8 cellular contexts compared by ENCODE assay signal in the genomic region with DNA sequence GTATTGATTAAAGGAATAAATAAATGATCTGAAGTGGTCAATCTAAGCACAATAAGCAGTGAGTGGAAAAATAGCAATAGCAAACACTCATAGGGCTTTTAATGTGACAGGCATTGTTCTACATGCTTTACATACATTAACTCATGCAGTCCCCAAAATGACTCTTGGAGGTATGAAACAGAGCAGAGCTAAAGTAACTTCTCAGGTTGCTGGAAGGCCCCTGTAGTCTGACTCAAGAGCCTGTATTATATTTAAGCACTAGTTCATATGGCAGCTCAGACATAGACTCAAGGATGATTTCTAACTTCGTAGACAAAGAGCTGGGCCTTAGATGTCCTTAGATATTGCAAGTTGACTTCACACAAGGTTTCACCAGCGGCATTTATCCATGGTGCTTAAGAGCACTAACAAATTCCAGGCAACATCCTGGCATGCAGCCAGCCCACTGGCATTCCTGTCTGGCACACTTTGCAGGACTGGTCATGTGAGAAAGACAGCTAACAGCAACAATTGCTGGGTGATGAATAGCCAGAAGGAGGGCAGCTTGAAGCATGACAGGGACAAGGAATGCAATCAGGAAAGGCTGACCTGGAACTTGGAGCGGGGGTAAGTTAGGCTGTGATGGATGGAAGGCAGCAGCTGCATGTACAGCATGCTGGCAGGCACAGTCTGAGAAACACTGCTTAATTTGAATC. TPM values are rescaled to one million over a fixed set of nuclear protein-coding genes. Genes with fewer than 3 reads are reported as not detected.
DNase-seq lines count a peak whose midpoint lies in the region; ATAC-seq and TF ChIP-seq lines count a peak whose summit lies in the region.

No MANE protein-coding gene starts in this region.

- peaks cover 15% of the 10 kb centered on the region for H3K4me1 Mint-ChIP-seq in HFFc6 (ENCODE audit: low read depth)

- H3K27ac ChIP-seq in RWPE2 (ENCODE audit: poor library complexity, severe bottlenecking) (peak overlapping the region; percentile 23), sigmoid colon (peak overlapping the region in 1 of 4 donors; percentile 51)

- H3K36me3 Mint-ChIP-seq in HFFc6 (ENCODE audit: low read depth): 0 out of 2 replicates have a peak, but pooled peaks cover 4% of the 10 kb centered on the region

- intact Hi-C loops in head of caudate nucleus (cut with DNase I) (no loop called here), sigmoid colon (cut with DNase I) (no loop called here)

- H3K4me1 ChIP-seq in RWPE2 (ENCODE audit: insufficient read depth, poor library complexity, severe bottlenecking) (peaks cover 12% of the 10 kb centered on the region), sigmoid colon (peaks cover 0 to 15% (median 12%) of the 10 kb centered on the region in 4 donors)

- no peak overlapping the region; the same call in 1 of the 2 replicates for H3K27ac Mint-ChIP-seq in HFFc6

- TF ChIP-seq EP300 in sigmoid colon (IDR thresholded peaks at IDR 0.05): peak in 1 of 4 donors; percentile 19

- H3K27me3 Mint-ChIP-seq in HFFc6 (ENCODE audit: insufficient read depth): no peaks in the 10 kb centered on the region

- ATAC-seq in RWPE2 (ENCODE audit: low read depth): peak; percentile 94
- no peak for ATAC-seq in HG03139 (IDR thresholded peaks at IDR 0.05; ENCODE audit: unreplicated experiment)
- no peak for ATAC-seq in GM21367 (IDR thresholded peaks at IDR 0.05; ENCODE audit: unreplicated experiment)

- no peak for TF ChIP-seq CTCF in HFFc6 (IDR thresholded peaks at IDR 0.05)
- TF ChIP-seq CTCF in RWPE2 (IDR thresholded peaks at IDR 0.05; ENCODE audit: poor library complexity, severe bottlenecking): no peak
- no peak for TF ChIP-seq CTCF in sigmoid colon (IDR thresholded peaks at IDR 0.05)

- H3K9me3 Mint-ChIP-seq in HFFc6: peaks cover 5% of the 10 kb centered on the region; the same call in 1 of the 2 replicates

- WGBS in sigmoid colon, 2 donors: 38 to 75% methylated on average over 3 of the region's 3 CpGs

- TF ChIP-seq POLR2A in sigmoid colon (IDR thresholded peaks at IDR 0.05): no peak

- H3K36me3 ChIP-seq in RWPE2 (ENCODE audit: low read depth): no peaks in the 10 kb centered on the region; the same call in 1 of the 2 replicates
- H3K36me3 ChIP-seq in sigmoid colon: no peaks in the 10 kb centered on the region

- DNase-seq in HFFc6 (peak; percentile 89), RWPE2 (ENCODE audit: low spot score) (peak; percentile 97), head of caudate nucleus (peak in 37 of 42 donors; percentile 6 to 67 (median 31)), sigmoid colon (peak; percentile 85), NCI-H1436 (lab: John Stamatoyannopoulos, UW) (no peak), SW 1271 (lab: John Stamatoyannopoulos, UW) (no peak)

- no peak overlapping the region; the same call in 1 of the 2 replicates for H3K4me3 Mint-ChIP-seq in HFFc6

- H3K27me3 ChIP-seq in RWPE2 (ENCODE audit: insufficient read depth, poor library complexity, severe bottlenecking): no peaks in the 10 kb centered on the region
- H3K27me3 ChIP-seq in sigmoid colon: no peaks in the 10 kb centered on the region

- no peak overlapping the region for H3K4me3 ChIP-seq in RWPE2 (ENCODE audit: severe bottlenecking)
- H3K4me3 ChIP-seq in sigmoid colon: no peak overlapping the region

- H3K9me3 ChIP-seq in RWPE2 (ENCODE audit: severe bottlenecking) (no peaks in the 10 kb centered on the region), sigmoid colon (no peaks in the 10 kb centered on the region)

RNA-seq across cellular contexts. Expression of a gene that starts 22.9 kb away (rescaled TPM):
- total RNA-seq in HFFc6 (2021; fragmentation: NEBNext Ultra II Directional; extraction: Animal tissue kit (Norgen Biotek cat#: 25700)): 100 to 1,000 TPM; 135 to 175 (median 148) TPM
- total RNA-seq in sigmoid colon: 100 to 1,000 TPM; 120 to 174 (median 150) TPM
- 100 to 1,000 TPM in 1 of 3 donors, 10 to 100 TPM in 2; 67.3 to 106 (median 89.5) TPM for polyA plus RNA-seq in sigmoid colon

Comparison
In these comparisons a context has a peak if more than half of its experiments do, and no peak if none do; other contexts are left out.
1. DNase-seq: peak in HFFc6 (single experiment), RWPE2 (single experiment), head of caudate nucleus (37 of 42) and sigmoid colon (single experiment); none in NCI-H1436 (single experiment) and SW 1271 (0 of 2).